In the genomic region with DNA sequence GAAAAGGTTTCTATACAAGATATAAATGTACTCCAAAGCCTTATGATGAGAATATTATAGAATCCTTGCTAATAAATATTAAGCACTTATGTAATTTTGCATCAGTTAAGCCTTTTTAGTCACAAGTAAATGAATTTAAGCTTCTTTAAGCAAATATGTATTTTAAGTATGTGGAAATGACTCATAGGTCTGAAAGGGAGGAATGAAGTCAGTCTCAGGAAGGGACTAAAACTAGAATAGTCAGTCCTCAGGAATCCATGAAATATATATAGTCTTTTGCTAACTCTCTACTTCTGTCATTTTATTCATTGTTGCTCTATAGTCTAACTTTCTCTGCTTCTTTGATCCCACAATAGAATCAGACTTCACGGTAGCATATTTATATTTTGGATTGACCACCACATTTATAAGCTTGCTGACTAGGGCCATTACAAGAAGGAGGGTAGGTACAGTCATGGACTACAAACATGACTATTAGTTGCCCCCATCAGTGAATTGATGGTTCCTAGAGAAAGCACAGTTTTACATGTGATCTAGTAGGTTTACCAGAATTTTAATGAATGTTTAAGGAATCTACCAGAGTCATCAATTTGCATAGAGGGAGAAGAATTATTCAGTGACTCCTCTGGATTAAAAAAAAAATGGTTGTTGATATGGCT, we compare ENCODE assay signal across 16 cellular contexts. TPM values are rescaled to one million over a fixed set of nuclear protein-coding genes. Genes with fewer than 3 reads are reported as not detected.
DNase-seq lines count a peak whose midpoint lies in the region; ATAC-seq, FAIRE-seq and TF ChIP-seq lines count a peak whose summit lies in the region.
"Had no signal": no experiment of that assay in that cellular context is flagged by ENCODE, and none has a peak within 500 bp of the region (broad histone marks: within the 10 kb centered on the region; RNA-seq: fewer than 3 reads in every experiment).

No MANE protein-coding gene starts in this region.

- no peaks in the 10 kb centered on the region for H4K20me1 ChIP-seq in hepatocyte (ENCODE audit: insufficient read depth, poor library complexity, severe bottlenecking)

- H3K27me3 ChIP-seq in hepatocyte = no peaks in the 10 kb centered on the region
- H3K27me3 ChIP-seq in naive thymus-derived CD4-positive, alpha-beta T cell (ENCODE audit: control insufficient read depth in 2 of 2, insufficient read depth in 2 of 2, low read length in 2 of 2) = no peaks in the 10 kb centered on the region
- H3K27me3 ChIP-seq: BE2C, ovary, tibial artery had no signal

- no peak for TF ChIP-seq RAD21 in A549 (conservative IDR thresholded peaks at IDR 0.05 in 1 of 2, IDR thresholded peaks at IDR 0.05 in 1 of 2)

- ATAC-seq in A549 = peak; percentile 56 to 70; a peak in 2 of 6 replicates
- ATAC-seq in naive thymus-derived CD4-positive, alpha-beta T cell = no peak

- peak in 1 of 2 experiments; percentile 14 for DNase-seq in A549 (ENCODE audit: low read depth in 1 of 2, low spot score in 1 of 2)
- peak; percentile 74 for DNase-seq in HS-27A (ENCODE audit: low read depth)
- peak; percentile 60 for DNase-seq in astrocyte of the cerebellum (ENCODE audit: low read depth)
- peak; percentile 18 for DNase-seq in hepatocyte (ENCODE audit: low spot score)
- no peak for DNase-seq in NCI-H1105 treated with DMSO at 0.1 percent for 48 hours (lab: John Stamatoyannopoulos, UW)
- DNase-seq in ureter (ENCODE audit: low spot score) = no peak
- no peak for DNase-seq in NCI-H128 (lab: John Stamatoyannopoulos, UW; ENCODE audit: unreplicated experiment)
- DNase-seq in naive thymus-derived CD4-positive, alpha-beta T cell = no peak
- DNase-seq: activated CD4-positive, alpha-beta memory T cell treated with anti-CD3 and anti-CD28 coated beads, Interleukin-2, amount 10 ng/mL, durations not matched to agents 7 days and 5 days; activated naive CD8-positive, alpha-beta T cell treated with anti-CD3 and anti-CD28 coated beads for 36 hours; BE2C; H9; kidney; ovary; tibial artery had no signal

- in situ Hi-C loops in astrocyte of the cerebellum (cut with HindIII; ENCODE audit: low sequenced_read_pairs) = no loop called here

- H3K9me3 ChIP-seq in A549 (no peaks in the 10 kb centered on the region), hepatocyte (ENCODE audit: low read depth) (no peaks in the 10 kb centered on the region)
- H3K9me3 ChIP-seq in naive thymus-derived CD4-positive, alpha-beta T cell (ENCODE audit: control insufficient read depth in 2 of 3, low read length in 3 of 3) = no peaks in the 10 kb centered on the region
- H3K9me3 ChIP-seq: BE2C, ovary, tibial artery had no signal

- H3K4me2 ChIP-seq in A549 = peak overlapping the region; percentile 39
- H3K4me2 ChIP-seq in hepatocyte = no peak overlapping the region

- H3K4me3 ChIP-seq in A549 (no peak overlapping the region), astrocyte of the cerebellum (ENCODE audit: low read depth, low read length) (no peak overlapping the region), hepatocyte (no peak overlapping the region)
- H3K4me3 ChIP-seq in naive thymus-derived CD4-positive, alpha-beta T cell (ENCODE audit: low read length) = no peak overlapping the region
- H3K4me3 ChIP-seq: ovary, tibial artery had no signal

- peaks cover 0 to 14% (median 8%) of the 10 kb centered on the region in 5 donors for H3K36me3 Mint-ChIP-seq in naive thymus-derived CD4-positive, alpha-beta T cell

- no peaks in the 10 kb centered on the region for H3K36me3 ChIP-seq in hepatocyte (replicated peaks; ENCODE audit: insufficient read depth, low read depth)
- no peaks in the 10 kb centered on the region for H3K36me3 ChIP-seq in naive thymus-derived CD4-positive, alpha-beta T cell (ENCODE audit: control insufficient read depth in 2 of 3, insufficient read depth in 3 of 3, low read length in 3 of 3)
- H3K36me3 ChIP-seq: BE2C, ovary had no signal

- H3K4me1 ChIP-seq in A549 = peaks cover 9% of the 10 kb centered on the region; the same call in 2 of the 3 replicates
- H3K4me1 ChIP-seq in hepatocyte (ENCODE audit: insufficient read depth) = no peaks in the 10 kb centered on the region
- H3K4me1 ChIP-seq in naive thymus-derived CD4-positive, alpha-beta T cell (ENCODE audit: control insufficient read depth in 2 of 2, insufficient read depth in 2 of 2, low read length in 2 of 2) = no peaks in the 10 kb centered on the region
- H3K4me1 ChIP-seq: BE2C had no signal

- POLR2A ChIA-PET in A549 (lab: Yijun Ruan, JAX) = no interaction called here
- POLR2A ChIA-PET in naive thymus-derived CD4-positive, alpha-beta T cell (lab: Charles Lee) = no interaction called here

- intact Hi-C loops in naive thymus-derived CD4-positive, alpha-beta T cell (cut with micrococcal nuclease) = no loop called here

- no peaks in the 10 kb centered on the region for H3K9me3 Mint-ChIP-seq in naive thymus-derived CD4-positive, alpha-beta T cell
- H3K9me3 Mint-ChIP-seq: activated CD4-positive, alpha-beta memory T cell treated with anti-CD3 and anti-CD28 coated beads, Interleukin-2, amount 10 ng/mL, durations not matched to agents 7 days and 5 days; activated naive CD8-positive, alpha-beta T cell treated with anti-CD3 and anti-CD28 coated beads for 36 hours; H9; T-helper 1 cell treated with Interleukin-12 subunit alpha and Interleukin-12 subunit beta and Interleukin-4 antibody, amounts not matched to agents 30 μg/mL and 1 μg/mL, for 36 hours had no signal

- no peak overlapping the region for H2AFZ ChIP-seq in hepatocyte

- H3K27ac ChIP-seq in A549 (no peak overlapping the region; a peak in 1 of 6 replicates), hepatocyte (peak overlapping the region; percentile 48)
- H3K27ac ChIP-seq in naive thymus-derived CD4-positive, alpha-beta T cell (ENCODE audit: low read depth, low read length) = no peak overlapping the region
- H3K27ac ChIP-seq: ovary had no signal

- CTCF ChIA-PET in A549 (lab: Yijun Ruan, JAX) = no interaction called here
- CTCF ChIA-PET in naive thymus-derived CD4-positive, alpha-beta T cell (lab: Charles Lee) = no interaction called here

- 89% methylated on average over 1 of the region's 1 CpG for WGBS in A549 (ENCODE audit: missing lambda C conversion rate)
- WGBS in hepatocyte (ENCODE audit: low lambda C conversion rate, missing lambda C conversion rate) = 87% methylated on average over 1 of the region's 1 CpG

- peak overlapping the region in 1 of 9 donors; percentile 32 for H3K27ac Mint-ChIP-seq in naive thymus-derived CD4-positive, alpha-beta T cell
- H3K27ac Mint-ChIP-seq: activated CD4-positive, alpha-beta memory T cell treated with anti-CD3 and anti-CD28 coated beads, Interleukin-2, amount 10 ng/mL, durations not matched to agents 7 days and 5 days; activated naive CD8-positive, alpha-beta T cell treated with anti-CD3 and anti-CD28 coated beads for 36 hours; H9; T-helper 1 cell treated with Interleukin-12 subunit alpha and Interleukin-12 subunit beta and Interleukin-4 antibody, amounts not matched to agents 30 μg/mL and 1 μg/mL, for 36 hours had no signal

- FAIRE-seq in A549 (lab: Jason Lieb, UNC) = no peak
- FAIRE-seq: kidney had no signal

- H3K79me2 ChIP-seq in hepatocyte = no peaks in the 10 kb centered on the region

- no peak overlapping the region for H3K4me3 Mint-ChIP-seq in naive thymus-derived CD4-positive, alpha-beta T cell
- H3K4me3 Mint-ChIP-seq: activated CD4-positive, alpha-beta memory T cell treated with anti-CD3 and anti-CD28 coated beads, Interleukin-2, amount 10 ng/mL, durations not matched to agents 7 days and 5 days; activated naive CD8-positive, alpha-beta T cell treated with anti-CD3 and anti-CD28 coated beads for 36 hours; H9; T-helper 1 cell treated with Interleukin-12 subunit alpha and Interleukin-12 subunit beta and Interleukin-4 antibody, amounts not matched to agents 30 μg/mL and 1 μg/mL, for 36 hours had no signal

- H3K9me2 ChIP-seq in hepatocyte (replicated peaks; ENCODE audit: insufficient read depth) = no peaks in the 10 kb centered on the region

- no peak for TF ChIP-seq POLR2A in A549 (IDR thresholded peaks at IDR 0.05; ENCODE audit: low read length)

- TF ChIP-seq CTCF in A549 (IDR thresholded peaks at IDR 0.05) (no peak), astrocyte of the cerebellum (IDR thresholded peaks at IDR 0.05; ENCODE audit: low read depth, low read length, missing control alignments) (no peak), hepatocyte (IDR thresholded peaks at IDR 0.05; ENCODE audit: poor library complexity) (no peak)

- no peak for TF ChIP-seq EP300 in A549 (IDR thresholded peaks at IDR 0.05)

- H3K27me3 Mint-ChIP-seq in naive thymus-derived CD4-positive, alpha-beta T cell = no peaks in the 10 kb centered on the region
- H3K27me3 Mint-ChIP-seq: activated CD4-positive, alpha-beta memory T cell treated with anti-CD3 and anti-CD28 coated beads, Interleukin-2, amount 10 ng/mL, durations not matched to agents 7 days and 5 days; activated naive CD8-positive, alpha-beta T cell treated with anti-CD3 and anti-CD28 coated beads for 36 hours had no signal

- no peaks in the 10 kb centered on the region for H3K4me1 Mint-ChIP-seq in naive thymus-derived CD4-positive, alpha-beta T cell
- H3K4me1 Mint-ChIP-seq: activated naive CD8-positive, alpha-beta T cell treated with anti-CD3 and anti-CD28 coated beads for 36 hours had no signal

RNA-seq across cellular contexts. Expression of a gene that starts 20.2 kb away (rescaled TPM):
- 118 and 165 TPM in 2 replicates for polyA plus RNA-seq in A549 (2011; rRNA removed)
- polyA plus RNA-seq in A549 (2012; cell fraction: cytosol; rRNA removed) = 34.6 and 42.5 TPM in 2 replicates
- polyA plus RNA-seq in A549 (2012; cell fraction: nucleus; rRNA removed) = 48.8 and 88.1 TPM in 2 replicates
- 112 to 133 TPM (median 116 TPM) in 3 replicates for polyA plus RNA-seq in A549 (2017; fragmentation: RNase III; extraction: RNeasy Plus Mini Kit Qiagen cat#74134 plus additional on column Dnase treatment)
- 82.4 and 97.8 TPM in 2 replicates for polyA minus RNA-seq in A549 (2011; rRNA and poly(A)+ RNA removed)
- total RNA-seq in hepatocyte = 101 and 106 TPM in 2 replicates
- 25.9 and 28.6 TPM in 2 replicates for polyA plus RNA-seq in hepatocyte
- total RNA-seq in ureter = 87.5 TPM
- 100 to 1,000 TPM in 3 of 5 experiments, 10 to 100 TPM in 2; 89.7 to 140 (median 101) TPM for total RNA-seq in naive thymus-derived CD4-positive, alpha-beta T cell
- polyA plus RNA-seq in naive thymus-derived CD4-positive, alpha-beta T cell = 10 to 100 TPM; 10.1 to 12.1 TPM

RNA-seq across cellular contexts. Expression of a gene that starts 30.9 kb away (rescaled TPM):
- 0.05 TPM in 1 of 2 replicates, not detected in the other for polyA plus RNA-seq in A549 (2011; rRNA removed)
- polyA plus RNA-seq in A549 (2012; cell fraction: cytosol; rRNA removed) = not detected in 2 replicates
- 0.04 and 0.05 TPM in 2 replicates for polyA plus RNA-seq in A549 (2012; cell fraction: nucleus; rRNA removed)
- 0.03 TPM in 1 of 3 replicates, not detected in the others for polyA plus RNA-seq in A549 (2017; fragmentation: RNase III; extraction: RNeasy Plus Mini Kit Qiagen cat#74134 plus additional on column Dnase treatment)
- 0.05 TPM in 1 of 2 replicates, not detected in the other for polyA minus RNA-seq in A549 (2011; rRNA and poly(A)+ RNA removed)
- total RNA-seq in hepatocyte = 0.37 and 0.52 TPM in 2 replicates
- 0.13 and 0.19 TPM in 2 replicates for polyA plus RNA-seq in hepatocyte
- 0.55 TPM for total RNA-seq in ureter
- total RNA-seq in naive thymus-derived CD4-positive, alpha-beta T cell = 1 to 10 TPM in 1 of 5 experiments, under 1 TPM in 4; 0.42 to 1.1 (median 0.49) TPM
- polyA plus RNA-seq in naive thymus-derived CD4-positive, alpha-beta T cell = not detected

RNA-seq across cellular contexts. Expression of a gene that starts 41.3 kb away (rescaled TPM):
- polyA plus RNA-seq in A549 (2011; rRNA removed) (30.4 and 45.1 TPM in 2 replicates), A549 (2017; fragmentation: RNase III; extraction: RNeasy Plus Mini Kit Qiagen cat#74134 plus additional on column Dnase treatment) (42.2 to 45.4 TPM (median 42.9 TPM) in 3 replicates), hepatocyte (53.7 and 57.6 TPM in 2 replicates)
- 9.7 and 10.9 TPM in 2 replicates for polyA plus RNA-seq in A549 (2012; cell fraction: cytosol; rRNA removed)
- 4.5 and 4.7 TPM in 2 replicates for polyA plus RNA-seq in A549 (2012; cell fraction: nucleus; rRNA removed)
- 6.4 and 8.6 TPM in 2 replicates for polyA minus RNA-seq in A549 (2011; rRNA and poly(A)+ RNA removed)
- total RNA-seq in hepatocyte (79.5 and 88.5 TPM in 2 replicates), ureter (51.4 TPM)
- total RNA-seq in naive thymus-derived CD4-positive, alpha-beta T cell = 10 to 100 TPM; 11.1 to 36.4 (median 32.9) TPM
- polyA plus RNA-seq in naive thymus-derived CD4-positive, alpha-beta T cell = 10 to 100 TPM; 54.5 to 67.0 TPM

Comparison
In these comparisons a context has a peak if more than half of its experiments do, and no peak if none do; other contexts are left out.
1. DNase-seq: peak in HS-27A (single experiment), astrocyte of the cerebellum (single experiment) and hepatocyte (single experiment); none in NCI-H1105 treated with DMSO at 0.1 percent for 48 hours (single experiment), ureter (single experiment), NCI-H128 (single experiment) and naive thymus-derived CD4-positive, alpha-beta T cell (0 of 9).